25 cellular contexts compared by ENCODE assay signal in the genomic region with DNA sequence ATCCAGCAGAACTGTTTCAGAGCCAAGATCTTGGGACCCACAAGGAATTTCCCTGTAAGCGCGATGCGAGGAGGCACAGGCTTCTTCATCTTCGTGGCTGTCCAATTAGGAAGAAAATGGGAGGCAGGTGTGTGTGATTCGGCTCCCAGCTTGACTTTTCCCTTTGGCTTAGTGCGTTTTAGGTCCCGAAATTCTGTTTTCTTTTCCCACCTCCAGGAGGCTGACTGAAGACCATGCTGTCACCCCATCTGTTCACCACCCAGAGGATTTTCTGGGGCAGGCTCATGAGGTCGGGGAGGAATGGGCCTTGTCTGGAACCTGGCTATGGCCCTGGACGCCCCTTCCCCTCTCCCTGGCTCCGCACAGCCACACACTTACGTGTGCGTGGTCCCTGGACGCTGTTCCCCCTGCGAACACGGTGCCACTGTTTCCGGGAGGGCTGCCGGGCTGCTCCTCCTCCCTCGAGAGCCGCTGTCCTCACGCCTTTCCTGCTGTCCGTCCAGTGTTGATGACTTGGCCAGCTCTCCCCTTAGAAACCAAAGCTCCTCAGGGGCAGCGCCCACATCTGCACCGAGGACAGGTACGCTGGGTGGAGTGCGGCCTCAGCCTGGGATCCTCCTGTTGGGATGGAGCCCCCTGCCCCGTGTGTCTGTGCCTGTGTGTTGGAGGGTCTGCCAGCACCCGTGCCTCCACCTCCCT. TPM values are rescaled to one million over a fixed set of nuclear protein-coding genes. Genes with fewer than 3 reads are reported as not detected.
"Had no signal": no experiment of that assay in that cellular context is flagged by ENCODE, and none has a peak within 500 bp of the region (broad histone marks: within the 10 kb centered on the region; RNA-seq: fewer than 3 reads in every experiment).

No MANE protein-coding gene starts in this region.

- H3K9me3 Mint-ChIP-seq: activated naive CD4-positive, alpha-beta T cell treated with anti-CD3 and anti-CD28 coated beads for 36 hours; activated naive CD8-positive, alpha-beta T cell treated with anti-CD3 and anti-CD28 coated beads, Interleukin-2, amount 10 ng/mL, durations not matched to agents 7 days and 5 days; dendritic cell treated with granulocyte-macrophage colony-stimulating factor and Interleukin-4, amounts not matched to agents 40 ng/mL and 50 ng/mL, for 4 days; naive thymus-derived CD8-positive, alpha-beta T cell; stimulated activated naive CD8-positive, alpha-beta T cell treated with anti-CD3 and anti-CD28 coated beads, Interleukin-15, amount 100 ng/mL, for 72 hours; WTC11 had no signal

- DNase-seq: activated effector memory CD4-positive, alpha-beta T cell treated with Interleukin-2 at 50 U/mL for 16 hours; activated naive CD4-positive, alpha-beta T cell treated with anti-CD3 and anti-CD28 coated beads for 36 hours; activated naive CD8-positive, alpha-beta T cell treated with anti-CD3 and anti-CD28 coated beads, Interleukin-2, amount 10 ng/mL, durations not matched to agents 7 days and 5 days; activated T-cell treated with anti-CD3 and anti-CD28 coated beads, Interleukin-2, amount 50 U/mL, for 48 hours; effector CD4-positive, alpha-beta T cell; naive thymus-derived CD8-positive, alpha-beta T cell; ovary; stimulated activated CD4-positive, alpha-beta T cell treated with anti-CD3 and anti-CD28 coated beads, Interleukin-1b, Interleukin-23, amount 100 ng/mL, for 48 hours; stimulated activated naive CD8-positive, alpha-beta T cell treated with anti-CD3 and anti-CD28 coated beads, Interleukin-15, amount 100 ng/mL, for 72 hours; T-helper 1 cell; tibial artery had no signal

- FAIRE-seq: endometrium, TTC549 had no signal

- ATAC-seq: left lobe of liver; naive thymus-derived CD8-positive, alpha-beta T cell; stimulated activated naive CD8-positive, alpha-beta T cell treated with anti-CD3 and anti-CD28 coated beads, Interleukin-15, amount 100 ng/mL, for 72 hours; WTC11 had no signal

- H3K27me3 ChIP-seq: ovary had no signal

- H3K27ac ChIP-seq: neutrophil, ovary, psoas muscle, tibial artery had no signal

- H3K27ac Mint-ChIP-seq: activated naive CD4-positive, alpha-beta T cell treated with anti-CD3 and anti-CD28 coated beads for 36 hours; activated naive CD8-positive, alpha-beta T cell treated with anti-CD3 and anti-CD28 coated beads, Interleukin-2, amount 10 ng/mL, durations not matched to agents 7 days and 5 days; dendritic cell treated with granulocyte-macrophage colony-stimulating factor and Interleukin-4, amounts not matched to agents 40 ng/mL and 50 ng/mL, for 4 days; stimulated activated naive CD8-positive, alpha-beta T cell treated with anti-CD3 and anti-CD28 coated beads, Interleukin-15, amount 100 ng/mL, for 72 hours; WTC11 had no signal

- H3K36me3 Mint-ChIP-seq: activated naive CD8-positive, alpha-beta T cell treated with anti-CD3 and anti-CD28 coated beads, Interleukin-2, amount 10 ng/mL, durations not matched to agents 7 days and 5 days; naive thymus-derived CD8-positive, alpha-beta T cell; WTC11 had no signal

- H3K36me3 ChIP-seq: ovary, tibial artery had no signal

- H3K4me3 ChIP-seq: lung, ovary, psoas muscle, tibial artery had no signal

- H3K9me3 ChIP-seq: neutrophil, ovary, psoas muscle, tibial artery had no signal

- H3K4me3 Mint-ChIP-seq: activated naive CD4-positive, alpha-beta T cell treated with anti-CD3 and anti-CD28 coated beads for 36 hours; activated naive CD8-positive, alpha-beta T cell treated with anti-CD3 and anti-CD28 coated beads, Interleukin-2, amount 10 ng/mL, durations not matched to agents 7 days and 5 days; dendritic cell treated with granulocyte-macrophage colony-stimulating factor and Interleukin-4, amounts not matched to agents 40 ng/mL and 50 ng/mL, for 4 days; naive thymus-derived CD8-positive, alpha-beta T cell; stimulated activated naive CD8-positive, alpha-beta T cell treated with anti-CD3 and anti-CD28 coated beads, Interleukin-15, amount 100 ng/mL, for 72 hours; WTC11 had no signal

- H3K4me1 ChIP-seq: psoas muscle, tibial artery had no signal

- H3K4me1 Mint-ChIP-seq: activated naive CD8-positive, alpha-beta T cell treated with anti-CD3 and anti-CD28 coated beads, Interleukin-2, amount 10 ng/mL, durations not matched to agents 7 days and 5 days; WTC11 had no signal

RNA-seq across cellular contexts. Expression of gene PABPN1L, which starts 2.7 kb away (rescaled TPM):
- total RNA-seq: activated naive CD4-positive, alpha-beta T cell treated with anti-CD3 and anti-CD28 coated beads for 36 hours; activated naive CD8-positive, alpha-beta T cell treated with anti-CD3 and anti-CD28 coated beads, Interleukin-2, amount 10 ng/mL, durations not matched to agents 7 days and 5 days; epithelial cell of proximal tubule; fibroblast of villous mesenchyme; kidney epithelial cell; lung; naive thymus-derived CD8-positive, alpha-beta T cell; ovary; psoas muscle; right cardiac atrium; skeletal muscle tissue; urinary bladder; WTC11 had no signal
- polyA plus RNA-seq: naive thymus-derived CD8-positive, alpha-beta T cell; psoas muscle; right cardiac atrium; urinary bladder had no signal
